Comparison of ENCODE assay signal across 8 cellular contexts in genomic region chr10:103895458-103896186, GRCh38.
DNase-seq lines count a peak whose midpoint lies in the region; ATAC-seq lines count a peak whose summit lies in the region.

No MANE protein-coding gene starts in this region.

- H3K36me3 ChIP-seq in rectal smooth muscle tissue (ENCODE audit: control insufficient read depth, insufficient read depth, low read length), result peaks cover 12% of the 10 kb centered on the region

- no peak for ATAC-seq in HG03039 (IDR thresholded peaks at IDR 0.05; ENCODE audit: unreplicated experiment)
- ATAC-seq in HG02840 (IDR thresholded peaks at IDR 0.05; ENCODE audit: low FRiP score, unreplicated experiment), result no peak

- peaks cover 16% of the 10 kb centered on the region for H3K4me1 ChIP-seq in rectal smooth muscle tissue (ENCODE audit: control insufficient read depth, insufficient read depth, low read length)

- peak overlapping the region; percentile 42 for H3K27ac ChIP-seq in rectal smooth muscle tissue (ENCODE audit: low read depth, low read length)

- H3K4me3 ChIP-seq in rectal smooth muscle tissue (ENCODE audit: low read length), result no peak overlapping the region

- no peaks in the 10 kb centered on the region for H3K27me3 ChIP-seq in rectal smooth muscle tissue (ENCODE audit: control insufficient read depth, insufficient read depth, low read length)

- H3K9ac ChIP-seq in rectal smooth muscle tissue (ENCODE audit: low read length), result no peak overlapping the region

- peak; percentile 78 for DNase-seq in EH (ENCODE audit: low read depth)
- peak; percentile 41 for DNase-seq in SW480 (ENCODE audit: low spot score)
- DNase-seq in fibroblast of gingiva (ENCODE audit: low read depth), result peak; percentile 98
- DNase-seq in NCI-H1048 (lab: John Stamatoyannopoulos, UW), result no peak
- DNase-seq in globus pallidus (ENCODE audit: low spot score), result no peak

Comparison
In these comparisons a context has a peak if more than half of its experiments do, and no peak if none do; other contexts are left out.
1. DNase-seq: peak in EH (single experiment), SW480 (single experiment) and fibroblast of gingiva (single experiment); none in NCI-H1048 (single experiment) and globus pallidus (single experiment).